ENCODE assay signal across 23 cellular contexts in the genomic region with DNA sequence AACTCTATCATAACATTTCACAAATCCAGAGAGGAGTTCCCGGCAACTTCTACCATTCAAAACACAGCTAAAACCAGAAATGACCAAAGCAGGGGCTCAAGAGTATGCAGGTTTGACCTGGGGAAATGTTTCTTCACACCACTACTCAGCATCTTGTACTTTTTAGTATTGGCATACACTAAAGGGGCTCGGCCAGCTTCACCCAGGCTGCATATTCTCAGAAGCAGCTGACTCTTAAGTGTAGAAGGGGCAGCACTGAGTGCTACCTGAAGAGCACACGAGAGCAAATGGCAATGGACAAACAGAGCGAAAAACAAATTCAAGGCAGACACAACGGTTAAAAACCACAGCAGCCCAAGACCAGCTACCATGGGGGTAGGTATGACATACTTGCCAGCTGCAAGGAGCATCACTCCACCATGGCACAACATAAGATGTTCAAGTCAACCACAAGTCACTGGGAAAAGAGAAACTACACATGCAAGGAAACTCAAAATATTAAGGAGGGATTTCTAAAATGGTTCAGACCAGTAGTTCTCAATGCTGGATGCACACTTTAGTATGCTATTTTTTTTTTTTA.
"Had no signal": no experiment of that assay in that cellular context is flagged by ENCODE, and none has a peak within 500 bp of the region (broad histone marks: within the 10 kb centered on the region; RNA-seq: fewer than 3 reads in every experiment).

No MANE protein-coding gene starts in this region.

- DNase-seq: activated CD8-positive, alpha-beta memory T cell treated with anti-CD3 and anti-CD28 coated beads, Interleukin-2, amount 50 U/mL, for 4 hours; activated CD8-positive, alpha-beta T cell treated with anti-CD3 and anti-CD28 coated beads, Interleukin-2, amount 10 ng/mL, durations not matched to agents 7 days and 5 days; activated gamma-delta T cell; activated T-cell treated with anti-CD3 and anti-CD28 coated beads, Interleukin-2, amount 50 U/mL, for 48 hours; heart right ventricle; nephron progenitor cell; stimulated activated CD4-positive, alpha-beta T cell treated with anti-CD3 and anti-CD28 coated beads, Interleukin-4, amount 100 ng/mL, for 24 hours; stimulated activated CD8-positive, alpha-beta memory T cell treated with anti-CD3 and anti-CD28 coated beads, Interleukin-4, amount 100 ng/mL, for 48 hours; stimulated activated naive CD4-positive, alpha-beta T cell treated with Interleukin-2 at 50 U/mL for 16 hours; T-helper 1 cell had no signal

- H3K36me3 ChIP-seq: cardiac muscle cell, gastroesophageal sphincter, heart right ventricle, right atrium auricular region, suprapubic skin had no signal

- H3K4me3 Mint-ChIP-seq: activated CD8-positive, alpha-beta T cell treated with anti-CD3 and anti-CD28 coated beads, Interleukin-2, amount 10 ng/mL, durations not matched to agents 7 days and 5 days; memory B cell; nephron progenitor cell had no signal

- H3K27ac ChIP-seq: gastroesophageal sphincter, right atrium auricular region, skin epidermis, suprapubic skin, VCaP had no signal

- H3K4me3 ChIP-seq: cardiac muscle cell, gastroesophageal sphincter, heart right ventricle, right atrium auricular region, skin epidermis, suprapubic skin had no signal

- FAIRE-seq: astrocyte, colon, endometrium, islet of Langerhans had no signal

- H3K4me1 Mint-ChIP-seq: nephron progenitor cell had no signal

- H3K27me3 Mint-ChIP-seq: memory B cell, progenitor cell of endocrine pancreas had no signal

- H3K27me3 ChIP-seq: cardiac muscle cell, gastroesophageal sphincter, heart right ventricle, right atrium auricular region, suprapubic skin had no signal

- H3K27ac Mint-ChIP-seq: activated CD8-positive, alpha-beta T cell treated with anti-CD3 and anti-CD28 coated beads, Interleukin-2, amount 10 ng/mL, durations not matched to agents 7 days and 5 days; memory B cell; nephron progenitor cell; progenitor cell of endocrine pancreas had no signal

- ATAC-seq: activated CD8-positive, alpha-beta T cell treated with anti-CD3 and anti-CD28 coated beads, Interleukin-2, amount 10 ng/mL, durations not matched to agents 7 days and 5 days; gastroesophageal sphincter; heart right ventricle; SK-N-SH treated with all-trans-retinoic acid at 6 μM for 48 hours had no signal
